12 cellular contexts compared by ENCODE assay signal in genomic region chr1:199172286-199173124, GRCh38.
DNase-seq lines count a peak whose midpoint lies in the region; ATAC-seq and TF ChIP-seq lines count a peak whose summit lies in the region.
"Had no signal": no experiment of that assay in that cellular context is flagged by ENCODE, and none has a peak within 500 bp of the region (broad histone marks: within the 10 kb centered on the region; RNA-seq: fewer than 3 reads in every experiment).

No MANE protein-coding gene starts in this region.

- no peak for TF ChIP-seq CTCF in mammary epithelial cell (conservative IDR thresholded peaks at IDR 0.05 in 1 of 2, IDR thresholded peaks at IDR 0.05 in 1 of 2; ENCODE audit: extremely low read depth in 1 of 2, insufficient read depth in 1 of 2, low read depth in 1 of 2, low read length in 2 of 2)
- no peak for TF ChIP-seq CTCF in MCF 10A (IDR thresholded peaks at IDR 0.05; ENCODE audit: unreplicated experiment)
- TF ChIP-seq CTCF in adrenal gland (IDR thresholded peaks at IDR 0.05), result no peak

- no peak overlapping the region for H3K9ac ChIP-seq in mammary epithelial cell (ENCODE audit: insufficient read depth, low read length)

- no peak overlapping the region for H3K27ac Mint-ChIP-seq in MCF 10A (ENCODE audit: low read depth, unreplicated experiment)
- H3K27ac Mint-ChIP-seq in activated naive CD4-positive, alpha-beta T cell treated with anti-CD3 and anti-CD28 coated beads, Interleukin-2, amount 50 U/mL, for 24 hours, result peak overlapping the region; percentile 71
- H3K27ac Mint-ChIP-seq: GM23338 had no signal

- DNase-seq in mammary epithelial cell, result peak; percentile 16
- DNase-seq in MCF 10A (ENCODE audit: unreplicated experiment), result no peak
- no peak for DNase-seq in NK-92 treated with Interleukin-12 subunit alpha and Interleukin-12 subunit beta, amount 100 ng/mL, for 24 hours (lab: John Stamatoyannopoulos, UW)
- no peak for DNase-seq in adrenal gland
- DNase-seq in NCI-H1694 treated with DMSO at 0.1 percent for 48 hours (lab: John Stamatoyannopoulos, UW), result no peak
- DNase-seq: activated effector memory CD4-positive, alpha-beta T cell treated with anti-CD3 and anti-CD28 coated beads, Interleukin-2, amount 50 U/mL, for 16 hours; NCI-H1417; tibial artery had no signal

- dilution Hi-C loops in mammary epithelial cell (cut with HindIII; ENCODE audit: low sequenced_read_pairs), result no loop called here

- H3K4me3 Mint-ChIP-seq in MCF 10A (ENCODE audit: unreplicated experiment), result no peak overlapping the region
- no peak overlapping the region for H3K4me3 Mint-ChIP-seq in activated naive CD4-positive, alpha-beta T cell treated with anti-CD3 and anti-CD28 coated beads, Interleukin-2, amount 50 U/mL, for 24 hours
- H3K4me3 Mint-ChIP-seq: GM23338 had no signal

- intact Hi-C loops in mammary epithelial cell (cut with micrococcal nuclease) (no loop called here), MCF 10A (cut with micrococcal nuclease) (no loop called here), adrenal gland (cut with DNase I) (no loop called here)

- ATAC-seq in HG03045 (IDR thresholded peaks at IDR 0.05; ENCODE audit: unreplicated experiment) (peak; percentile 20), GM19324 (IDR thresholded peaks at IDR 0.05; ENCODE audit: low FRiP score, unreplicated experiment) (no peak)
- ATAC-seq: GM23338 had no signal

- H3K4me3 ChIP-seq in mammary epithelial cell (replicated peaks in 1 of 3; ENCODE audit: insufficient read depth in 1 of 3, low read depth in 2 of 3, low read length in 3 of 3) (no peak overlapping the region), adrenal gland (no peak overlapping the region)
- H3K4me3 ChIP-seq: GM23338, tibial artery had no signal

- no peak overlapping the region for H2AFZ ChIP-seq in mammary epithelial cell (ENCODE audit: low read depth, low read length)
- H2AFZ ChIP-seq: GM23338 had no signal

- CTCF ChIA-PET in mammary epithelial cell (lab: Charles Lee; ENCODE audit: low non-redundant PET) (no interaction called here), MCF 10A (lab: Yijun Ruan, JAX) (interaction anchor here (0.8 to 1.1 kb wide), 3 partner anchors 10 to 13 kb away, joined by 3 to 4 read pairs (median 3); no protein-coding TSS in a partner anchor)

- TF ChIP-seq POLR2A in adrenal gland (IDR thresholded peaks at IDR 0.05), result no peak

- H3K4me1 ChIP-seq in mammary epithelial cell (ENCODE audit: insufficient read depth, low read length) (no peaks in the 10 kb centered on the region), adrenal gland (replicated peaks in 1 of 2) (no peaks in the 10 kb centered on the region)
- H3K4me1 ChIP-seq: tibial artery had no signal

- no peaks in the 10 kb centered on the region for H3K9me3 ChIP-seq in mammary epithelial cell (replicated peaks; ENCODE audit: insufficient read depth, low read length)
- no peaks in the 10 kb centered on the region for H3K9me3 ChIP-seq in adrenal gland (replicated peaks in 1 of 3)
- H3K9me3 ChIP-seq: tibial artery had no signal

- POLR2A ChIA-PET in MCF 10A (lab: Yijun Ruan, JAX), result interaction anchor here (0.5 to 1.2 kb wide), 3 partner anchors 10 to 757 kb away, joined by 3 to 4 read pairs (median 3); no protein-coding TSS in a partner anchor

- H3K27ac ChIP-seq in mammary epithelial cell (ENCODE audit: insufficient read depth, low read depth, low read length) (no peak overlapping the region), adrenal gland (no peak overlapping the region)
- H3K27ac ChIP-seq: tibial artery had no signal

- no peaks in the 10 kb centered on the region for H3K36me3 Mint-ChIP-seq in MCF 10A (ENCODE audit: insufficient read depth, unreplicated experiment)
- H3K36me3 Mint-ChIP-seq in activated naive CD4-positive, alpha-beta T cell treated with anti-CD3 and anti-CD28 coated beads, Interleukin-2, amount 50 U/mL, for 24 hours, result no peaks in the 10 kb centered on the region

- H3K4me2 ChIP-seq in mammary epithelial cell (ENCODE audit: insufficient read depth, low read depth, low read length), result no peak overlapping the region
- H3K4me2 ChIP-seq: GM23338 had no signal

- H3K36me3 ChIP-seq in mammary epithelial cell (ENCODE audit: insufficient read depth, low read length), result no peaks in the 10 kb centered on the region
- H3K36me3 ChIP-seq in adrenal gland (replicated peaks in 1 of 2), result no peaks in the 10 kb centered on the region
- H3K36me3 ChIP-seq: tibial artery had no signal

- no peaks in the 10 kb centered on the region for H3K9me3 Mint-ChIP-seq in MCF 10A (ENCODE audit: unreplicated experiment)
- no peaks in the 10 kb centered on the region for H3K9me3 Mint-ChIP-seq in activated naive CD4-positive, alpha-beta T cell treated with anti-CD3 and anti-CD28 coated beads, Interleukin-2, amount 50 U/mL, for 24 hours
- H3K9me3 Mint-ChIP-seq: GM23338 had no signal

- WGBS in mammary epithelial cell (ENCODE audit: low coverage, missing lambda C conversion rate), result 82% methylated on average over 4 of the region's 4 CpGs
- WGBS in adrenal gland, 4 donors, result 65 to 76% (median 73%) methylated on average over 4 of the region's 4 CpGs

- H3K4me1 Mint-ChIP-seq in MCF 10A (ENCODE audit: insufficient read depth, unreplicated experiment), result no peaks in the 10 kb centered on the region
- H3K4me1 Mint-ChIP-seq in activated naive CD4-positive, alpha-beta T cell treated with anti-CD3 and anti-CD28 coated beads, Interleukin-2, amount 50 U/mL, for 24 hours, result peaks cover 60% of the 10 kb centered on the region
- H3K4me1 Mint-ChIP-seq: GM23338 had no signal

- H3K27me3 ChIP-seq in mammary epithelial cell (ENCODE audit: insufficient read depth, low read length) (peaks cover 2% of the 10 kb centered on the region), adrenal gland (no peaks in the 10 kb centered on the region)
- H3K27me3 ChIP-seq: tibial artery had no signal

- BruUV-seq in mammary epithelial cell (replicated peaks; lab: Mats Ljungman, UMichigan) (no TSS peak), MCF 10A (replicated peaks; lab: Mats Ljungman, UMichigan) (no TSS peak)

- H3K79me2 ChIP-seq in mammary epithelial cell (ENCODE audit: insufficient read depth, low read length), result no peaks in the 10 kb centered on the region

- no peaks in the 10 kb centered on the region for H4K20me1 ChIP-seq in mammary epithelial cell (ENCODE audit: insufficient read depth, low read length)

- H3K27me3 Mint-ChIP-seq in MCF 10A (ENCODE audit: insufficient read depth, unreplicated experiment), result no peaks in the 10 kb centered on the region
- H3K27me3 Mint-ChIP-seq in activated naive CD4-positive, alpha-beta T cell treated with anti-CD3 and anti-CD28 coated beads, Interleukin-2, amount 50 U/mL, for 24 hours, result no peaks in the 10 kb centered on the region

- in situ Hi-C loops in mammary epithelial cell (cut with MboI; ENCODE audit: low sequenced_read_pairs in 2 of 2), result no loop called here
